Comparison of ENCODE assay signal across 21 cellular contexts in genomic region chr7:117007285-117007684, GRCh38. TPM values are rescaled to one million over a fixed set of nuclear protein-coding genes. Genes with fewer than 3 reads are reported as not detected.
A peak's percentile ranks its signal among the peaks of the same experiment; 100 is the strongest.
DNase-seq lines count a peak whose midpoint lies in the region; ATAC-seq, FAIRE-seq and TF ChIP-seq lines count a peak whose summit lies in the region.
"Had no signal": no experiment of that assay in that cellular context is flagged by ENCODE, and none has a peak within 500 bp of the region (broad histone marks: within the 10 kb centered on the region; RNA-seq: fewer than 3 reads in every experiment).

No MANE protein-coding gene starts in this region.

- no peaks in the 10 kb centered on the region for H3K36me3 ChIP-seq in astrocyte (ENCODE audit: insufficient read depth, low read length)
- H3K36me3 ChIP-seq in brain microvascular endothelial cell (replicated peaks): no peaks in the 10 kb centered on the region
- H3K36me3 ChIP-seq: BLaER1 had no signal

- H3K4me3 Mint-ChIP-seq in activated naive CD8-positive, alpha-beta T cell: peak overlapping the region; percentile 51
- no peak overlapping the region for H3K4me3 Mint-ChIP-seq in activated naive CD8-positive, alpha-beta T cell treated with anti-CD3 and anti-CD28 coated beads, Interleukin-2, amount 50 U/mL, for 24 hours
- H3K4me3 Mint-ChIP-seq in astrocyte (ENCODE audit: unreplicated experiment): peak overlapping the region; percentile 10
- H3K4me3 Mint-ChIP-seq in osteocyte (ENCODE audit: unreplicated experiment): no peak overlapping the region
- no peak overlapping the region for H3K4me3 Mint-ChIP-seq in WTC11

- H3K9me3 ChIP-seq in astrocyte (ENCODE audit: insufficient read depth, low read depth, low read length): no peaks in the 10 kb centered on the region
- H3K9me3 ChIP-seq: BLaER1 had no signal

- H2AFZ ChIP-seq in astrocyte (ENCODE audit: low read depth, low read length): no peak overlapping the region

- no peaks in the 10 kb centered on the region for H3K36me3 Mint-ChIP-seq in activated naive CD8-positive, alpha-beta T cell
- H3K36me3 Mint-ChIP-seq in activated naive CD8-positive, alpha-beta T cell treated with anti-CD3 and anti-CD28 coated beads, Interleukin-2, amount 50 U/mL, for 24 hours (ENCODE audit: low read depth): no peaks in the 10 kb centered on the region
- peaks cover 2% of the 10 kb centered on the region for H3K36me3 Mint-ChIP-seq in astrocyte (ENCODE audit: low read depth, unreplicated experiment)
- peaks cover 4% of the 10 kb centered on the region for H3K36me3 Mint-ChIP-seq in osteocyte (ENCODE audit: unreplicated experiment)
- no peaks in the 10 kb centered on the region for H3K36me3 Mint-ChIP-seq in WTC11

- POLR2A ChIA-PET in WTC11 (lab: Charles Lee): no interaction called here

- ATAC-seq in activated naive CD8-positive, alpha-beta T cell treated with anti-CD3 and anti-CD28 coated beads, Interleukin-2, amount 50 U/mL, for 24 hours: no peak
- ATAC-seq in WTC11: no peak
- ATAC-seq: HepG2, PC-3 had no signal

- peaks cover 47% of the 10 kb centered on the region for H3K79me2 ChIP-seq in astrocyte (ENCODE audit: insufficient read depth, low read length)

- in situ Hi-C loops in brain microvascular endothelial cell (cut with HindIII; ENCODE audit: low pct_ligation_motif_present, low sequenced_read_pairs): no loop called here

- FAIRE-seq in astrocyte (lab: Jason Lieb, UNC): no peak
- FAIRE-seq: D721Med, GM12891, H54, HepG2 had no signal

- H3K27me3 Mint-ChIP-seq in activated naive CD8-positive, alpha-beta T cell: no peaks in the 10 kb centered on the region
- peaks cover 2% of the 10 kb centered on the region for H3K27me3 Mint-ChIP-seq in activated naive CD8-positive, alpha-beta T cell treated with anti-CD3 and anti-CD28 coated beads, Interleukin-2, amount 50 U/mL, for 24 hours
- H3K27me3 Mint-ChIP-seq in astrocyte (ENCODE audit: low read depth, unreplicated experiment): no peaks in the 10 kb centered on the region
- H3K27me3 Mint-ChIP-seq in osteocyte (ENCODE audit: unreplicated experiment): no peaks in the 10 kb centered on the region
- H3K27me3 Mint-ChIP-seq in WTC11 (ENCODE audit: low read depth): no peaks in the 10 kb centered on the region

- TF ChIP-seq CTCF in astrocyte (IDR thresholded peaks at IDR 0.05; ENCODE audit: insufficient read depth, low read depth, low read length) (no peak), osteocyte (IDR thresholded peaks at IDR 0.05) (no peak), brain microvascular endothelial cell (IDR thresholded peaks at IDR 0.05; ENCODE audit: low read depth, low read length, missing control alignments) (no peak), WTC11 (IDR thresholded peaks at IDR 0.05) (no peak)

- H3K9me3 Mint-ChIP-seq in activated naive CD8-positive, alpha-beta T cell (ENCODE audit: low read depth): no peaks in the 10 kb centered on the region
- H3K9me3 Mint-ChIP-seq in activated naive CD8-positive, alpha-beta T cell treated with anti-CD3 and anti-CD28 coated beads, Interleukin-2, amount 50 U/mL, for 24 hours: no peaks in the 10 kb centered on the region
- H3K9me3 Mint-ChIP-seq in astrocyte (ENCODE audit: unreplicated experiment): no peaks in the 10 kb centered on the region
- peaks cover 3% of the 10 kb centered on the region for H3K9me3 Mint-ChIP-seq in osteocyte (ENCODE audit: unreplicated experiment)
- no peaks in the 10 kb centered on the region for H3K9me3 Mint-ChIP-seq in WTC11

- no peak overlapping the region for H3K4me3 ChIP-seq in Jurkat, Clone E6-1 (ENCODE audit: low read length)
- H3K4me3 ChIP-seq in astrocyte (ENCODE audit: insufficient read depth, low read depth, low read length) (no peak overlapping the region), brain microvascular endothelial cell (ENCODE audit: low read depth, low read length) (no peak overlapping the region)
- H3K4me3 ChIP-seq: BLaER1 had no signal

- H4K20me1 ChIP-seq in astrocyte (ENCODE audit: insufficient read depth, low read length): peaks cover 5% of the 10 kb centered on the region

- H3K27me3 ChIP-seq in astrocyte (ENCODE audit: insufficient read depth, low read length): no peaks in the 10 kb centered on the region
- no peaks in the 10 kb centered on the region for H3K27me3 ChIP-seq in brain microvascular endothelial cell (replicated peaks)
- H3K27me3 ChIP-seq: BLaER1 had no signal

- no peak overlapping the region for H3K27ac ChIP-seq in astrocyte (ENCODE audit: low read depth, low read length)
- no peak overlapping the region for H3K27ac ChIP-seq in brain microvascular endothelial cell
- H3K27ac ChIP-seq: BLaER1 had no signal

- CTCF ChIA-PET in WTC11 (lab: Charles Lee): interaction anchor here (1.0 to 2.8 kb wide), 3 partner anchors 12 to 75 kb away, joined by 4 to 12 read pairs (median 5); no protein-coding TSS in a partner anchor

- peaks cover 22% of the 10 kb centered on the region for H3K4me1 ChIP-seq in astrocyte (ENCODE audit: insufficient read depth, low read length)

- H3K27ac Mint-ChIP-seq in activated naive CD8-positive, alpha-beta T cell: peak overlapping the region; percentile 67
- no peak overlapping the region for H3K27ac Mint-ChIP-seq in activated naive CD8-positive, alpha-beta T cell treated with anti-CD3 and anti-CD28 coated beads, Interleukin-2, amount 50 U/mL, for 24 hours
- peak overlapping the region; percentile 50 for H3K27ac Mint-ChIP-seq in astrocyte (ENCODE audit: unreplicated experiment)
- H3K27ac Mint-ChIP-seq in osteocyte (ENCODE audit: unreplicated experiment): peak overlapping the region; percentile 65
- H3K27ac Mint-ChIP-seq in WTC11: no peak overlapping the region

- H3K9ac ChIP-seq in astrocyte (ENCODE audit: low read length): no peak overlapping the region
- H3K9ac ChIP-seq: BLaER1 had no signal

- no peak overlapping the region for H3K4me2 ChIP-seq in astrocyte (ENCODE audit: low read length)
- H3K4me2 ChIP-seq: BLaER1 had no signal

- no peak for DNase-seq in activated naive CD8-positive, alpha-beta T cell treated with anti-CD3 and anti-CD28 coated beads, Interleukin-2, amount 50 U/mL, for 24 hours
- DNase-seq in Jurkat, Clone E6-1 (ENCODE audit: low read depth, low spot score): peak; percentile 19
- no peak for DNase-seq in astrocyte (ENCODE audit: low read depth)
- no peak for DNase-seq in osteocyte (ENCODE audit: extremely low spot score, unreplicated experiment)
- DNase-seq in brain microvascular endothelial cell: no peak
- no peak for DNase-seq in GM19238 (ENCODE audit: insufficient read length, low spot score)
- DNase-seq in WTC11 (ENCODE audit: low spot score): no peak
- DNase-seq: KG1, NCI-H1417, NCI-H187, NCI-H2107, NCI-H82, PC-3, RPMI8226, SIG-M5 had no signal

- H3K4me1 Mint-ChIP-seq in activated naive CD8-positive, alpha-beta T cell (ENCODE audit: low read depth): peaks cover 67% of the 10 kb centered on the region
- H3K4me1 Mint-ChIP-seq in activated naive CD8-positive, alpha-beta T cell treated with anti-CD3 and anti-CD28 coated beads, Interleukin-2, amount 50 U/mL, for 24 hours: peaks cover 69% of the 10 kb centered on the region
- H3K4me1 Mint-ChIP-seq in astrocyte (ENCODE audit: low read depth, unreplicated experiment) (peaks cover 70% of the 10 kb centered on the region), osteocyte (ENCODE audit: unreplicated experiment) (peaks cover 72% of the 10 kb centered on the region), WTC11 (peaks cover 11% of the 10 kb centered on the region)

TF ChIP-seq in WTC11, 78 proteins besides CTCF, POLR2A, EP300 and RAD21 (continues in another document):
- TF ChIP-seq NR1H2 (CRISPR knock-in tag; IDR thresholded peaks at IDR 0.05): no peak
- TF ChIP-seq PRDM15 (CRISPR knock-in tag; IDR thresholded peaks at IDR 0.05): no peak
- no peak for TF ChIP-seq NFYB (CRISPR knock-in tag; conservative IDR thresholded peaks at IDR 0.05; ENCODE audit: low read depth)
- no peak for TF ChIP-seq E2F4 (CRISPR knock-in tag; IDR thresholded peaks at IDR 0.05; ENCODE audit: borderline replicate concordance, low read depth)
- TF ChIP-seq ATF1 (CRISPR knock-in tag; IDR thresholded peaks at IDR 0.05): no peak

RNA-seq across cellular contexts. Expression of gene ST7, which starts 54.0 kb away (rescaled TPM):
- polyA plus RNA-seq in Jurkat, Clone E6-1 (2012; ENCODE audit: insufficient read depth, insufficient read length): 12.4 TPM
- total RNA-seq in astrocyte (37.9 and 39.3 TPM in 2 replicates), osteocyte (68.5 and 72.7 TPM in 2 replicates), WTC11 (2021) (9.0 to 12.4 TPM (median 10.3 TPM) in 3 replicates)

Comparison
In these comparisons a context has a peak if more than half of its experiments do, and no peak if none do; other contexts are left out.
1. H3K27ac Mint-ChIP-seq: peak in activated naive CD8-positive, alpha-beta T cell (single experiment), astrocyte (single experiment) and osteocyte (single experiment); none in activated naive CD8-positive, alpha-beta T cell treated with anti-CD3 and anti-CD28 coated beads, Interleukin-2, amount 50 U/mL, for 24 hours (single experiment) and WTC11 (single experiment).
2. H3K4me3 Mint-ChIP-seq: peak in activated naive CD8-positive, alpha-beta T cell (single experiment) and astrocyte (single experiment); none in activated naive CD8-positive, alpha-beta T cell treated with anti-CD3 and anti-CD28 coated beads, Interleukin-2, amount 50 U/mL, for 24 hours (single experiment), osteocyte (single experiment) and WTC11 (single experiment).